Comparison of ENCODE assay signal across 7 cellular contexts in the genomic region with DNA sequence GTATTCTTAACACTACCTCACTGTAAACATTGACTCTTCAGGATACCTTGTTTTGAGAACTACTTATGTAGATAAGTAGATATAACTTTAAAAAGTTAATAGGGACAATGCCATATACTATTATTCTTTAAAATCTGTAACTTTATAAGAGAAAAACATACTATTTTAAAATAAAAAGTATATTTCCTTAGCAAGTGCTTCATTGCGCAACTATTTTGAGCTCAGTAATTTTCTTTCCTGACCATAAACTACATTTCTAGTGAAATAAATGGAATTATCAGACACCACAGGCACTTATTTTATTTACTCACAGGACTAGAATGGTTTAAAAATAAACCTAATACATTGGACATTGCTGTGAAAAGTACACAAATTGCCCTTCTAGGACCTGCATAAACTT.
"Had no signal": no experiment of that assay in that cellular context is flagged by ENCODE, and none has a peak within 500 bp of the region (broad histone marks: within the 10 kb centered on the region; RNA-seq: fewer than 3 reads in every experiment).

No MANE protein-coding gene starts in this region.

- H3K4me3 ChIP-seq: GM23338, HAP-1 had no signal

- H3K9me3 ChIP-seq: HAP-1 had no signal

- H3K4me2 ChIP-seq: GM23338 had no signal

- H2AFZ ChIP-seq: GM23338 had no signal

- H3K36me3 ChIP-seq: HAP-1 had no signal

- H3K4me1 ChIP-seq: HAP-1 had no signal

- DNase-seq: H7, HFFc6, KG1 had no signal

- ATAC-seq: GM23338, HCT116 had no signal

- H3K27ac ChIP-seq: HL-60 had no signal
